In genomic region chr4:37822220-37822619, GRCh38 we compare ENCODE assay signal across 19 cellular contexts. TPM values are rescaled to one million over a fixed set of nuclear protein-coding genes. Genes with fewer than 3 reads are reported as not detected.
A peak's percentile ranks its signal among the peaks of the same experiment; 100 is the strongest.
DNase-seq lines count a peak whose midpoint lies in the region; TF ChIP-seq lines count a peak whose summit lies in the region.
"Had no signal": no experiment of that assay in that cellular context is flagged by ENCODE, and none has a peak within 500 bp of the region (broad histone marks: within the 10 kb centered on the region; RNA-seq: fewer than 3 reads in every experiment).

No MANE protein-coding gene starts in this region.

- H3K36me3 ChIP-seq in SK-N-SH (replicated peaks in 1 of 2; ENCODE audit: control insufficient read depth in 1 of 2, insufficient read depth in 2 of 2, low read length in 1 of 2), result no peaks in the 10 kb centered on the region
- H3K36me3 ChIP-seq: HAP-1, upper lobe of left lung had no signal

- H3K27me3 Mint-ChIP-seq in neural crest cell (ENCODE audit: low read depth) (peaks cover 9% of the 10 kb centered on the region), immature natural killer cell (ENCODE audit: low read depth in 3 of 3) (peaks cover 0 to 7% (median 5%) of the 10 kb centered on the region in 3 donors)
- H3K27me3 Mint-ChIP-seq: stimulated activated memory B cell treated with anti-CD40 and anti-IgM and Interleukin-4, amounts not matched to agents 10 μg/mL and 1 μg/mL and 100 μg/mL, for 72 hours had no signal

- no peak overlapping the region for H3K27ac Mint-ChIP-seq in neural crest cell (ENCODE audit: unreplicated experiment)
- H3K27ac Mint-ChIP-seq in immature natural killer cell, result no peak overlapping the region
- H3K27ac Mint-ChIP-seq: activated T-helper 2 cell treated with anti-CD3 and anti-CD28 coated beads, Interferon-gamma antibody, Interleukin-2, Interleukin-4, amounts not matched to agents 10 μg/mL and 5 μg/mL and 100 μg/mL, durations not matched to agents 14 hours and 24 hours and 36 hours; CD8-positive, alpha-beta T cell; stimulated activated memory B cell treated with anti-CD40 and anti-IgM and Interleukin-4, amounts not matched to agents 10 μg/mL and 1 μg/mL and 100 μg/mL, for 72 hours had no signal

- no peaks in the 10 kb centered on the region for H3K9me3 ChIP-seq in SK-N-SH
- H3K9me3 ChIP-seq: HAP-1, upper lobe of left lung had no signal

- H3F3A ChIP-seq in SK-N-SH (replicated peaks; ENCODE audit: insufficient read depth), result no peaks in the 10 kb centered on the region

- H3K4me3 ChIP-seq in choroid plexus epithelial cell (ENCODE audit: low read depth, low read length) (no peak overlapping the region), SK-N-SH (ENCODE audit: low read depth in 2 of 2, low read length in 1 of 2) (no peak overlapping the region)
- H3K4me3 ChIP-seq: HAP-1, skin epidermis, upper lobe of left lung had no signal

- peak overlapping the region; percentile 5 for H3K4me3 Mint-ChIP-seq in neural crest cell
- H3K4me3 Mint-ChIP-seq in immature natural killer cell, result no peak overlapping the region
- H3K4me3 Mint-ChIP-seq: CD8-positive, alpha-beta T cell; stimulated activated memory B cell treated with anti-CD40 and anti-IgM and Interleukin-4, amounts not matched to agents 10 μg/mL and 1 μg/mL and 100 μg/mL, for 72 hours had no signal

- POLR2A ChIA-PET in SK-N-SH (lab: Yijun Ruan, JAX), result no interaction called here

- peaks cover 0 to 6% of the 10 kb centered on the region in 2 experiments; a peak in 1 of 4 replicates for H3K4me1 ChIP-seq in SK-N-SH (ENCODE audit: control insufficient read depth in 1 of 2, insufficient read depth in 2 of 2, low read depth in 1 of 2, low read length in 1 of 2)

- TF ChIP-seq CTCF in choroid plexus epithelial cell (conservative IDR thresholded peaks at IDR 0.05; ENCODE audit: low read depth, low read length) (no peak), neural crest cell (conservative IDR thresholded peaks at IDR 0.05) (no peak), SK-N-SH (IDR thresholded peaks at IDR 0.05) (no peak)

- peaks cover 5% of the 10 kb centered on the region for H3K9me3 Mint-ChIP-seq in neural crest cell
- peaks cover 0 to 1% (median 0%) of the 10 kb centered on the region in 6 donors for H3K9me3 Mint-ChIP-seq in immature natural killer cell
- H3K9me3 Mint-ChIP-seq: CD8-positive, alpha-beta T cell; stimulated activated memory B cell treated with anti-CD40 and anti-IgM and Interleukin-4, amounts not matched to agents 10 μg/mL and 1 μg/mL and 100 μg/mL, for 72 hours had no signal

- H3K4me1 Mint-ChIP-seq in neural crest cell, result peaks cover 15% of the 10 kb centered on the region
- H3K4me1 Mint-ChIP-seq in immature natural killer cell, result peaks cover 26 to 38% of the 10 kb centered on the region in 2 donors

- DNase-seq in NCI-H510A treated with DMSO at 0.1 percent for 48 hours (lab: John Stamatoyannopoulos, UW) (peak; percentile 75), NCI-H510A (lab: John Stamatoyannopoulos, UW) (no peak), NCI-H187 treated with DMSO at 0.1 percent for 48 hours (lab: John Stamatoyannopoulos, UW) (peak; percentile 54), choroid plexus epithelial cell (ENCODE audit: low read depth) (peak; percentile 22), neural crest cell (ENCODE audit: low read depth, low spot score) (no peak), SK-N-SH (no peak), immature natural killer cell (no peak), UCSD-AML1 (lab: John Stamatoyannopoulos, UW; ENCODE audit: unreplicated experiment) (no peak)
- DNase-seq: amniotic stem cell; CD8-positive, alpha-beta T cell; GF-D8; midbrain; nucleus accumbens; RPMI8226 had no signal

- no peaks in the 10 kb centered on the region for H3K27me3 ChIP-seq in SK-N-SH (ENCODE audit: insufficient read depth)
- H3K27me3 ChIP-seq: upper lobe of left lung had no signal

- H3K4me2 ChIP-seq in SK-N-SH, result no peak overlapping the region

- H3K9me2 ChIP-seq in SK-N-SH, result no peaks in the 10 kb centered on the region

- CTCF ChIA-PET in SK-N-SH (lab: Yijun Ruan, JAX), result no interaction called here

- WGBS in SK-N-SH (ENCODE audit: low lambda C conversion rate), result 68% methylated on average over 4 of the region's 4 CpGs

- no peak overlapping the region for H3K9ac ChIP-seq in SK-N-SH

- TF ChIP-seq RAD21 in SK-N-SH (IDR thresholded peaks at IDR 0.05; ENCODE audit: low read length), result no peak

- no peak overlapping the region for H3K27ac ChIP-seq in SK-N-SH (ENCODE audit: low read depth in 2 of 2, low read length in 1 of 2)
- H3K27ac ChIP-seq: skin epidermis, upper lobe of left lung had no signal

- no peak overlapping the region for H2AFZ ChIP-seq in SK-N-SH (ENCODE audit: low read depth)

- peaks cover 2% of the 10 kb centered on the region; the same call in 1 of the 2 replicates for H3K79me2 ChIP-seq in SK-N-SH (ENCODE audit: insufficient read depth)

- no peak for TF ChIP-seq EP300 in SK-N-SH (IDR thresholded peaks at IDR 0.05; ENCODE audit: borderline replicate concordance in 1 of 2, low read depth in 1 of 2, low read length in 1 of 2)

- no peaks in the 10 kb centered on the region for H4K20me1 ChIP-seq in SK-N-SH (ENCODE audit: insufficient read depth)

- H3K36me3 Mint-ChIP-seq in neural crest cell (ENCODE audit: low read depth) (peaks cover 5% of the 10 kb centered on the region), immature natural killer cell (no peaks in the 10 kb centered on the region)
- H3K36me3 Mint-ChIP-seq: stimulated activated memory B cell treated with anti-CD40 and anti-IgM and Interleukin-4, amounts not matched to agents 10 μg/mL and 1 μg/mL and 100 μg/mL, for 72 hours had no signal

TF ChIP-seq in SK-N-SH, 30 proteins besides CTCF, POLR2A, EP300 and RAD21:
- no peak for TF ChIP-seq EZH2phosphoT487 (IDR thresholded peaks at IDR 0.05; ENCODE audit: borderline replicate concordance, low read depth)
- no peak for TF ChIP-seq FOSL2 (IDR thresholded peaks at IDR 0.05; ENCODE audit: borderline replicate concordance, low read depth)
- no peak for TF ChIP-seq RFX5 (IDR thresholded peaks at IDR 0.05; ENCODE audit: low read length)
- TF ChIP-seq JUND (IDR thresholded peaks at IDR 0.05), result no peak
- TF ChIP-seq NRF1 (IDR thresholded peaks at IDR 0.05; ENCODE audit: low read depth, low read length), result no peak
- TF ChIP-seq POLR2AphosphoS5 (IDR thresholded peaks at IDR 0.05; ENCODE audit: low read depth, low read length), result no peak
- TF ChIP-seq, protein P1, sequence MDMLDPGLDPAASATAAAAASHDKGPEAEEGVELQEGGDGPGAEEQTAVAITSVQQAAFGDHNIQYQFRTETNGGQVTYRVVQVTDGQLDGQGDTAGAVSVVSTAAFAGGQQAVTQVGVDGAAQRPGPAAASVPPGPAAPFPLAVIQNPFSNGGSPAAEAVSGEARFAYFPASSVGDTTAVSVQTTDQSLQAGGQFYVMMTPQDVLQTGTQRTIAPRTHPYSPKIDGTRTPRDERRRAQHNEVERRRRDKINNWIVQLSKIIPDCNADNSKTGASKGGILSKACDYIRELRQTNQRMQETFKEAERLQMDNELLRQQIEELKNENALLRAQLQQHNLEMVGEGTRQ (IDR thresholded peaks at IDR 0.05; ENCODE audit: borderline replicate concordance, low read depth, low read length), result no peak
- TF ChIP-seq YY1 (IDR thresholded peaks at IDR 0.05; ENCODE audit: low read depth), result no peak
- no peak for TF ChIP-seq MEF2A (IDR thresholded peaks at IDR 0.05; ENCODE audit: borderline replicate concordance, low read depth)
- TF ChIP-seq, protein P2, sequence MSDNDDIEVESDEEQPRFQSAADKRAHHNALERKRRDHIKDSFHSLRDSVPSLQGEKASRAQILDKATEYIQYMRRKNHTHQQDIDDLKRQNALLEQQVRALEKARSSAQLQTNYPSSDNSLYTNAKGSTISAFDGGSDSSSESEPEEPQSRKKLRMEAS (IDR thresholded peaks at IDR 0.05; ENCODE audit: low read depth), result no peak

RNA-seq across cellular contexts. Expression of gene PGM2, which starts 4.3 kb away (rescaled TPM):
- total RNA-seq in neural crest cell, result 28.5 and 28.7 TPM in 2 replicates
- 12.7 and 15.8 TPM in 2 replicates for polyA plus RNA-seq in SK-N-SH (2012; rRNA removed)
- polyA plus RNA-seq in SK-N-SH (2012; cell fraction: cytosol; rRNA removed), result 15.6 and 17.8 TPM in 2 replicates
- polyA plus RNA-seq in SK-N-SH (2012; cell fraction: nucleus; rRNA removed), result 12.4 and 19.0 TPM in 2 replicates
- polyA plus RNA-seq in immature natural killer cell, result 10 to 100 TPM; 26.6 to 31.0 (median 30.1) TPM

Comparison
In these comparisons a context has a peak if more than half of its experiments do, and no peak if none do; other contexts are left out.
1. DNase-seq: peak in NCI-H510A treated with DMSO at 0.1 percent for 48 hours (single experiment), NCI-H187 treated with DMSO at 0.1 percent for 48 hours (single experiment) and choroid plexus epithelial cell (single experiment); none in NCI-H510A (single experiment), neural crest cell (single experiment), SK-N-SH (single experiment), immature natural killer cell (0 of 3) and UCSD-AML1 (single experiment).